Comparison of ENCODE assay signal across 1 cellular context in the genomic region with DNA sequence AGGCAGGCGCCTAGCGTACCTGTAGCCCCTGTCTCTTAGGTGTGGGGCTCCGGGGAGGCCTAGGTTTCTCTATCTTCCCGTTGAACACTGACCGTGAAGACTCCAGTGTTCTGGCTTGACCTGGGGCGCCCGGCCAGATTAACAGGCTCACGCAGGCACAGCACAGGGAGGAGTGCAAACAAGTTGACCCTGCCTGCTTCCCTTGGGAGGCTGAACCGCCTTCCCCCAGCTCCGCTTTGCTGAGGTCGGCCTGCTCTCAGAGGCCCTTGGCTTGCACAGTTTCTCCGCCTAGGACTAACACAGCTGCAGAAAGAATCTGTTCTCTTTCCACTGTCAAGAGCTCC.
TF ChIP-seq lines count a peak whose summit lies in the region.

No MANE protein-coding gene starts in this region.

TF ChIP-seq in HCT116, 20 proteins besides CTCF, POLR2A, EP300 and RAD21 (continued from another document):
- TF ChIP-seq, protein P1, sequence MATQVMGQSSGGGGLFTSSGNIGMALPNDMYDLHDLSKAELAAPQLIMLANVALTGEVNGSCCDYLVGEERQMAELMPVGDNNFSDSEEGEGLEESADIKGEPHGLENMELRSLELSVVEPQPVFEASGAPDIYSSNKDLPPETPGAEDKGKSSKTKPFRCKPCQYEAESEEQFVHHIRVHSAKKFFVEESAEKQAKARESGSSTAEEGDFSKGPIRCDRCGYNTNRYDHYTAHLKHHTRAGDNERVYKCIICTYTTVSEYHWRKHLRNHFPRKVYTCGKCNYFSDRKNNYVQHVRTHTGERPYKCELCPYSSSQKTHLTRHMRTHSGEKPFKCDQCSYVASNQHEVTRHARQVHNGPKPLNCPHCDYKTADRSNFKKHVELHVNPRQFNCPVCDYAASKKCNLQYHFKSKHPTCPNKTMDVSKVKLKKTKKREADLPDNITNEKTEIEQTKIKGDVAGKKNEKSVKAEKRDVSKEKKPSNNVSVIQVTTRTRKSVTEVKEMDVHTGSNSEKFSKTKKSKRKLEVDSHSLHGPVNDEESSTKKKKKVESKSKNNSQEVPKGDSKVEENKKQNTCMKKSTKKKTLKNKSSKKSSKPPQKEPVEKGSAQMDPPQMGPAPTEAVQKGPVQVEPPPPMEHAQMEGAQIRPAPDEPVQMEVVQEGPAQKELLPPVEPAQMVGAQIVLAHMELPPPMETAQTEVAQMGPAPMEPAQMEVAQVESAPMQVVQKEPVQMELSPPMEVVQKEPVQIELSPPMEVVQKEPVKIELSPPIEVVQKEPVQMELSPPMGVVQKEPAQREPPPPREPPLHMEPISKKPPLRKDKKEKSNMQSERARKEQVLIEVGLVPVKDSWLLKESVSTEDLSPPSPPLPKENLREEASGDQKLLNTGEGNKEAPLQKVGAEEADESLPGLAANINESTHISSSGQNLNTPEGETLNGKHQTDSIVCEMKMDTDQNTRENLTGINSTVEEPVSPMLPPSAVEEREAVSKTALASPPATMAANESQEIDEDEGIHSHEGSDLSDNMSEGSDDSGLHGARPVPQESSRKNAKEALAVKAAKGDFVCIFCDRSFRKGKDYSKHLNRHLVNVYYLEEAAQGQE (IDR thresholded peaks at IDR 0.05; ENCODE audit: low read depth) = no peak
- TF ChIP-seq SIN3A (IDR thresholded peaks at IDR 0.05; ENCODE audit: low read depth) = no peak
- no peak for TF ChIP-seq ZFX (IDR thresholded peaks at IDR 0.05)
- TF ChIP-seq EZH2 (IDR thresholded peaks at IDR 0.05) = no peak
- no peak for TF ChIP-seq CEBPB (IDR thresholded peaks at IDR 0.05; ENCODE audit: low read depth)
- TF ChIP-seq EGR1 (IDR thresholded peaks at IDR 0.05; ENCODE audit: low read depth) = no peak
- no peak for TF ChIP-seq TCF7L2 (IDR thresholded peaks at IDR 0.05; ENCODE audit: borderline replicate concordance, extremely low read depth, insufficient read depth, insufficient read length)
- TF ChIP-seq, protein P2, sequence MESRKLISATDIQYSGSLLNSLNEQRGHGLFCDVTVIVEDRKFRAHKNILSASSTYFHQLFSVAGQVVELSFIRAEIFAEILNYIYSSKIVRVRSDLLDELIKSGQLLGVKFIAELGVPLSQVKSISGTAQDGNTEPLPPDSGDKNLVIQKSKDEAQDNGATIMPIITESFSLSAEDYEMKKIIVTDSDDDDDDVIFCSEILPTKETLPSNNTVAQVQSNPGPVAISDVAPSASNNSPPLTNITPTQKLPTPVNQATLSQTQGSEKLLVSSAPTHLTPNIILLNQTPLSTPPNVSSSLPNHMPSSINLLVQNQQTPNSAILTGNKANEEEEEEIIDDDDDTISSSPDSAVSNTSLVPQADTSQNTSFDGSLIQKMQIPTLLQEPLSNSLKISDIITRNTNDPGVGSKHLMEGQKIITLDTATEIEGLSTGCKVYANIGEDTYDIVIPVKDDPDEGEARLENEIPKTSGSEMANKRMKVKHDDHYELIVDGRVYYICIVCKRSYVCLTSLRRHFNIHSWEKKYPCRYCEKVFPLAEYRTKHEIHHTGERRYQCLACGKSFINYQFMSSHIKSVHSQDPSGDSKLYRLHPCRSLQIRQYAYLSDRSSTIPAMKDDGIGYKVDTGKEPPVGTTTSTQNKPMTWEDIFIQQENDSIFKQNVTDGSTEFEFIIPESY (IDR thresholded peaks at IDR 0.05; ENCODE audit: extremely low read depth, insufficient replicate concordance, low read length) = no peak
- no peak for TF ChIP-seq ZNF274 (IDR thresholded peaks at IDR 0.05; ENCODE audit: low read depth, low read length)
- no peak for TF ChIP-seq JUND (IDR thresholded peaks at IDR 0.05)
- TF ChIP-seq, protein P3, sequence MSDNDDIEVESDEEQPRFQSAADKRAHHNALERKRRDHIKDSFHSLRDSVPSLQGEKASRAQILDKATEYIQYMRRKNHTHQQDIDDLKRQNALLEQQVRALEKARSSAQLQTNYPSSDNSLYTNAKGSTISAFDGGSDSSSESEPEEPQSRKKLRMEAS (IDR thresholded peaks at IDR 0.05) = no peak
- no peak for TF ChIP-seq ELF1 (IDR thresholded peaks at IDR 0.05; ENCODE audit: borderline replicate concordance, low read depth)
- no peak for TF ChIP-seq SP1 (IDR thresholded peaks at IDR 0.05; ENCODE audit: low read depth)
- TF ChIP-seq SRF (IDR thresholded peaks at IDR 0.05; ENCODE audit: low read depth) = no peak
- TF ChIP-seq YY1 (IDR thresholded peaks at IDR 0.05; ENCODE audit: extremely low read depth, insufficient replicate concordance, low read depth, low read length) = no peak
TF ChIP-seq in HCT116: peak in this region for 0.
